23 cellular contexts compared by ENCODE assay signal in the genomic region with DNA sequence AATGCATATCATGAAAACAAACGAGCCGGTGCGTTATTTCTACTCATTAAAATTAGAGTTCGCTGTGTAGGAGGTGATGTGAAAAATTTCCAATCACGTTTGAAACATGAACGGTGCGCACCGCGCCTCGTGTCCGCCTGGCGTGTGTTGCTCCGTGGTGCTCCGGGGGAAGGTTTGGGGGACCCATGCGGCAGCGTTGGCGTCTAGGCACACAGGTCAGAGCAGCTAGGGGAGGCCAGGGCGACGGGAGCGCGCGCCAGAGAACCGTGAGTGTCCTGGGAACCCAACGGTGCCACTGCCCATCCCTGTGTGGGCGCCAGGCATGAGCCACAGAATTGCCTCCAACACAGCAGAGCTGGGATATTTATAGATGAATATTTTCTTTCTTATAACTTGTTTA.
"Had no signal": no experiment of that assay in that cellular context is flagged by ENCODE, and none has a peak within 500 bp of the region (broad histone marks: within the 10 kb centered on the region; RNA-seq: fewer than 3 reads in every experiment).

No MANE protein-coding gene starts in this region.

- H3K27ac ChIP-seq: colonic mucosa, coronary artery, dorsolateral prefrontal cortex, epithelial cell of prostate, esophagus muscularis mucosa, esophagus squamous epithelium, foreskin keratinocyte, gastrocnemius medialis, gastroesophageal sphincter, heart left ventricle, heart right ventricle had no signal

- ATAC-seq: effector memory CD8-positive, alpha-beta T cell; esophagus mucosa; foreskin keratinocyte; gastrocnemius medialis; gastroesophageal sphincter; heart left ventricle; heart right ventricle had no signal

- H3K4me1 ChIP-seq: colonic mucosa, esophagus muscularis mucosa, esophagus squamous epithelium, foreskin keratinocyte, gastrocnemius medialis, gastroesophageal sphincter, heart left ventricle, heart right ventricle had no signal

- DNase-seq: colonic mucosa; cortex of kidney; dermis blood vessel endothelial cell; dorsolateral prefrontal cortex; effector CD4-positive, alpha-beta T cell; effector CD8-positive, alpha-beta T cell; effector memory CD4-positive, alpha-beta T cell; effector memory CD8-positive, alpha-beta T cell; endodermal cell; erythroblast; esophagus squamous epithelium; foreskin fibroblast; foreskin keratinocyte; foreskin melanocyte; gastrocnemius medialis; glutamatergic neuron; heart left ventricle; heart right ventricle had no signal

- H3K27me3 ChIP-seq: colonic mucosa, dorsolateral prefrontal cortex, esophagus squamous epithelium, foreskin keratinocyte, gastrocnemius medialis, gastroesophageal sphincter, heart left ventricle, heart right ventricle had no signal

- H3K9me3 ChIP-seq: colonic mucosa, esophagus muscularis mucosa, esophagus squamous epithelium, gastrocnemius medialis, gastroesophageal sphincter, heart left ventricle had no signal

- H3K4me3 ChIP-seq: colonic mucosa, coronary artery, dorsolateral prefrontal cortex, esophagus muscularis mucosa, esophagus squamous epithelium, gastrocnemius medialis, gastroesophageal sphincter, heart left ventricle, heart right ventricle had no signal

- H3K36me3 ChIP-seq: colonic mucosa, esophagus muscularis mucosa, esophagus squamous epithelium, gastrocnemius medialis, gastroesophageal sphincter, heart left ventricle, heart right ventricle had no signal
